ENCODE assay signal across 20 cellular contexts in genomic region chr1:167757433-167758309, GRCh38.
"Had no signal": no experiment of that assay in that cellular context is flagged by ENCODE, and none has a peak within 500 bp of the region (broad histone marks: within the 10 kb centered on the region; RNA-seq: fewer than 3 reads in every experiment).

No MANE protein-coding gene starts in this region.

- H3K4me3 ChIP-seq: body of pancreas, mucosa of descending colon, skin epidermis had no signal

- H3K4me3 Mint-ChIP-seq: activated naive CD8-positive, alpha-beta T cell; dendritic cell treated with granulocyte-macrophage colony-stimulating factor and Interleukin-4, amounts not matched to agents 40 ng/mL and 50 ng/mL, for 4 days; memory B cell; naive thymus-derived CD8-positive, alpha-beta T cell had no signal

- H3K27ac ChIP-seq: foreskin keratinocyte had no signal

- DNase-seq: activated CD4-positive, alpha-beta T cell treated with anti-CD3 and anti-CD28 coated beads, Interleukin-2, amount 50 U/mL, for 1 hour; activated CD8-positive, alpha-beta memory T cell treated with anti-CD3 and anti-CD28 coated beads for 24 hours; activated gamma-delta T cell treated with Interleukin-2 at 50 U/mL for 16 hours; amniotic stem cell; cerebellar nuclear complex; effector memory CD4-positive, alpha-beta T cell; foreskin keratinocyte; mucosa of descending colon; naive thymus-derived CD8-positive, alpha-beta T cell; stimulated activated CD4-positive, alpha-beta T cell treated with anti-CD3 and anti-CD28 coated beads, Interleukin-4, amount 100 ng/mL, for 4 hours; stimulated activated CD8-positive, alpha-beta memory T cell treated with anti-CD3 and anti-CD28 coated beads, Interleukin-4, amount 100 ng/mL, for 48 hours; stimulated activated naive CD8-positive, alpha-beta T cell treated with anti-CD3 and anti-CD28 coated beads, Interleukin-15, Interleukin-2, amounts not matched to agents 100 U/mL and 50 U/mL, for 24 hours; T-helper 1 cell; T1000 had no signal

- H3K27ac Mint-ChIP-seq: activated naive CD8-positive, alpha-beta T cell had no signal

- H3K36me3 Mint-ChIP-seq: activated naive CD8-positive, alpha-beta T cell; memory B cell; naive thymus-derived CD8-positive, alpha-beta T cell had no signal

- H3K9me3 ChIP-seq: body of pancreas, mucosa of descending colon had no signal

- H3K27me3 Mint-ChIP-seq: activated naive CD8-positive, alpha-beta T cell; memory B cell; naive thymus-derived CD8-positive, alpha-beta T cell had no signal

- H3K9me3 Mint-ChIP-seq: dendritic cell treated with granulocyte-macrophage colony-stimulating factor and Interleukin-4, amounts not matched to agents 40 ng/mL and 50 ng/mL, for 4 days; memory B cell; naive thymus-derived CD8-positive, alpha-beta T cell had no signal

- ATAC-seq: activated CD4-positive, CD25-positive, alpha-beta regulatory T cell treated with anti-CD3 and anti-CD28 coated beads, Interleukin-2, amount 50 U/mL, for 24 hours; foreskin keratinocyte; naive thymus-derived CD8-positive, alpha-beta T cell; stimulated activated naive CD8-positive, alpha-beta T cell treated with anti-CD3 and anti-CD28 coated beads, Interleukin-15, Interleukin-2, amounts not matched to agents 100 U/mL and 50 U/mL, for 24 hours had no signal

- H3K27me3 ChIP-seq: body of pancreas, foreskin keratinocyte had no signal
